ENCODE assay signal across 8 cellular contexts in genomic region chrX:136953867-136954787, GRCh38.
DNase-seq lines count a peak whose midpoint lies in the region; ATAC-seq, FAIRE-seq and TF ChIP-seq lines count a peak whose summit lies in the region.

No MANE protein-coding gene starts in this region.

- H4K5ac ChIP-seq in mesendoderm (ENCODE audit: low read length), result no peak overlapping the region

- no peaks in the 10 kb centered on the region for H3K36me3 ChIP-seq in mesendoderm (ENCODE audit: control insufficient read depth, insufficient read depth, low read length)

- H3K9me3 Mint-ChIP-seq in CD4-positive, alpha-beta T cell, result no peaks in the 10 kb centered on the region
- H3K9me3 Mint-ChIP-seq in stimulated activated naive B cell treated with anti-CD40 and anti-IgM and Interleukin-4, amounts not matched to agents 10 μg/mL and 1 μg/mL and 100 μg/mL, for 72 hours, result no peaks in the 10 kb centered on the region

- H2AK5ac ChIP-seq in mesendoderm (ENCODE audit: low read length), result no peak overlapping the region

- H3K4ac ChIP-seq in mesendoderm (ENCODE audit: low read depth, low read length), result no peak overlapping the region

- intact Hi-C loops in CD4-positive, alpha-beta T cell (cut with DNase I, micrococcal nuclease), result loop anchor here (1.0 to 2.0 kb wide), 3 partner anchors 98 to 240 kb away; no protein-coding TSS in a partner anchor
- intact Hi-C loops in dorsolateral prefrontal cortex (cut with DNase I), result loop anchor here (10.0 kb wide), 2 partner anchors 101 to 241 kb away; no protein-coding TSS in a partner anchor

- WGBS in mesendoderm (ENCODE audit: extremely low coverage, insufficient coverage, low lambda C conversion rate), result no CpG with 5 or more reads among the region's 26 CpGs

- H3K9me3 ChIP-seq in CD4-positive, alpha-beta T cell (ENCODE audit: control insufficient read depth, low read length), result no peaks in the 10 kb centered on the region

- no peak overlapping the region for H3K9ac ChIP-seq in mesendoderm (ENCODE audit: low read length)

- H4K8ac ChIP-seq in mesendoderm (ENCODE audit: low read depth, low read length), result no peak overlapping the region

- no peak overlapping the region for H3K23ac ChIP-seq in mesendoderm (ENCODE audit: low read length)

- no peak overlapping the region for H2BK5ac ChIP-seq in mesendoderm (ENCODE audit: low read length)

- no peaks in the 10 kb centered on the region for H3K4me1 Mint-ChIP-seq in CD4-positive, alpha-beta T cell (ENCODE audit: low read depth)
- no peaks in the 10 kb centered on the region for H3K4me1 Mint-ChIP-seq in stimulated activated naive B cell treated with anti-CD40 and anti-IgM and Interleukin-4, amounts not matched to agents 10 μg/mL and 1 μg/mL and 100 μg/mL, for 72 hours

- H3K27ac ChIP-seq in CD4-positive, alpha-beta T cell (ENCODE audit: low read depth, low read length), result no peak overlapping the region
- H3K27ac ChIP-seq in dorsolateral prefrontal cortex (no peak overlapping the region), mesendoderm (ENCODE audit: low read depth, low read length) (no peak overlapping the region)

- H2BK15ac ChIP-seq in mesendoderm (replicated peaks; ENCODE audit: low read depth), result no peak overlapping the region

- H3K4me3 ChIP-seq in dorsolateral prefrontal cortex (no peak overlapping the region), mesendoderm (ENCODE audit: low read length) (no peak overlapping the region)

- no peak overlapping the region for H3K4me3 Mint-ChIP-seq in CD4-positive, alpha-beta T cell
- no peak overlapping the region for H3K4me3 Mint-ChIP-seq in stimulated activated naive B cell treated with anti-CD40 and anti-IgM and Interleukin-4, amounts not matched to agents 10 μg/mL and 1 μg/mL and 100 μg/mL, for 72 hours

- no peaks in the 10 kb centered on the region for H3K79me1 ChIP-seq in mesendoderm (ENCODE audit: low read length)

- H3K4me2 ChIP-seq in mesendoderm (ENCODE audit: low read length), result no peak overlapping the region

- CTCF ChIA-PET in CD4-positive, alpha-beta T cell (lab: Charles Lee), result interaction anchor here (1.2 kb wide), 1 partner anchor 98 kb away, joined by 3 read pairs; no protein-coding TSS in a partner anchor

- peak; percentile 63 for FAIRE-seq in GM19239 (lab: Jason Lieb, UNC)

- no peak overlapping the region for H3K56ac ChIP-seq in mesendoderm (ENCODE audit: low read length)

- peak; percentile 20 to 43 (median 30) for DNase-seq in CD4-positive, alpha-beta T cell
- peak; percentile 22 for DNase-seq in GM19239 (ENCODE audit: insufficient read length, low spot score)
- peak; percentile 11 for DNase-seq in NCI-H510A (lab: John Stamatoyannopoulos, UW)
- DNase-seq in activated CD4-positive, alpha-beta T cell treated with anti-CD3 and anti-CD28 coated beads for 4 hours, result peak; percentile 35 to 56
- peak in 9 of 10 donors; percentile 21 to 81 (median 62) for DNase-seq in dorsolateral prefrontal cortex
- peak; percentile 68 for DNase-seq in mesendoderm
- peak; percentile 53 for DNase-seq in stimulated activated naive B cell treated with anti-CD40 and anti-IgM and Interleukin-4, amounts not matched to agents 10 μg/mL and 1 μg/mL and 100 μg/mL, for 72 hours

- H3K79me2 ChIP-seq in mesendoderm (ENCODE audit: control insufficient read depth, insufficient read depth, low read length), result no peaks in the 10 kb centered on the region

- H3K27me3 Mint-ChIP-seq in CD4-positive, alpha-beta T cell, result no peaks in the 10 kb centered on the region
- H3K27me3 Mint-ChIP-seq in stimulated activated naive B cell treated with anti-CD40 and anti-IgM and Interleukin-4, amounts not matched to agents 10 μg/mL and 1 μg/mL and 100 μg/mL, for 72 hours, result no peaks in the 10 kb centered on the region

- no peaks in the 10 kb centered on the region for H3K27me3 ChIP-seq in CD4-positive, alpha-beta T cell (ENCODE audit: control insufficient read depth, insufficient read depth, low read length)
- H3K27me3 ChIP-seq in dorsolateral prefrontal cortex (peaks cover 0 to 36% (median 5%) of the 10 kb centered on the region in 45 donors), mesendoderm (ENCODE audit: insufficient read depth, low read length, poor library complexity) (no peaks in the 10 kb centered on the region)

- H3K36me3 Mint-ChIP-seq in CD4-positive, alpha-beta T cell (ENCODE audit: low read depth), result no peaks in the 10 kb centered on the region
- no peaks in the 10 kb centered on the region for H3K36me3 Mint-ChIP-seq in stimulated activated naive B cell treated with anti-CD40 and anti-IgM and Interleukin-4, amounts not matched to agents 10 μg/mL and 1 μg/mL and 100 μg/mL, for 72 hours

- no peak overlapping the region for H3K18ac ChIP-seq in mesendoderm (ENCODE audit: low read length)

- ATAC-seq in CD4-positive, alpha-beta T cell (ENCODE audit: poor library complexity), result peak; percentile 60
- peak; percentile 99 for ATAC-seq in HG03280 (IDR thresholded peaks at IDR 0.05; ENCODE audit: unreplicated experiment)
- peak; percentile 93 to 98 for ATAC-seq in stimulated activated naive B cell treated with anti-CD40 and anti-IgM and Interleukin-4, amounts not matched to agents 10 μg/mL and 1 μg/mL and 100 μg/mL, for 72 hours (replicated peaks)

- H2BK120ac ChIP-seq in mesendoderm (ENCODE audit: low read depth, low read length), result no peak overlapping the region

- H3K27ac Mint-ChIP-seq in CD4-positive, alpha-beta T cell, result no peak overlapping the region
- H3K27ac Mint-ChIP-seq in stimulated activated naive B cell treated with anti-CD40 and anti-IgM and Interleukin-4, amounts not matched to agents 10 μg/mL and 1 μg/mL and 100 μg/mL, for 72 hours, result no peak overlapping the region

- POLR2A ChIA-PET in CD4-positive, alpha-beta T cell (lab: Charles Lee), result no interaction called here

- peak; percentile 34 for TF ChIP-seq CTCF in CD4-positive, alpha-beta T cell (IDR thresholded peaks at IDR 0.05)
- peak in 55 of 56 donors; percentile 21 to 66 (median 53) for TF ChIP-seq CTCF in dorsolateral prefrontal cortex (IDR thresholded peaks at IDR 0.05 in 54 of 56, conservative IDR thresholded peaks at IDR 0.05 in 2 of 56; ENCODE audit: low read depth in 1 of 56, partially characterized antibody in 56 of 56)

- no peaks in the 10 kb centered on the region for H3K4me1 ChIP-seq in mesendoderm (ENCODE audit: control insufficient read depth, low read depth, low read length)

Comparison
In these comparisons a context has a peak if more than half of its experiments do, and no peak if none do; other contexts are left out.
1. DNase-seq: peak in every context shown above with its lines; median percentile 68 in mesendoderm; 62 in dorsolateral prefrontal cortex; 53 in stimulated activated naive B cell treated with anti-CD40 and anti-IgM and Interleukin-4, amounts not matched to agents 10 μg/mL and 1 μg/mL and 100 μg/mL, for 72 hours; 46 in activated CD4-positive, alpha-beta T cell treated with anti-CD3 and anti-CD28 coated beads for 4 hours; 30 in CD4-positive, alpha-beta T cell; 22 in GM19239; 11 in NCI-H510A.